ENCODE assay signal across 12 cellular contexts in the genomic region with DNA sequence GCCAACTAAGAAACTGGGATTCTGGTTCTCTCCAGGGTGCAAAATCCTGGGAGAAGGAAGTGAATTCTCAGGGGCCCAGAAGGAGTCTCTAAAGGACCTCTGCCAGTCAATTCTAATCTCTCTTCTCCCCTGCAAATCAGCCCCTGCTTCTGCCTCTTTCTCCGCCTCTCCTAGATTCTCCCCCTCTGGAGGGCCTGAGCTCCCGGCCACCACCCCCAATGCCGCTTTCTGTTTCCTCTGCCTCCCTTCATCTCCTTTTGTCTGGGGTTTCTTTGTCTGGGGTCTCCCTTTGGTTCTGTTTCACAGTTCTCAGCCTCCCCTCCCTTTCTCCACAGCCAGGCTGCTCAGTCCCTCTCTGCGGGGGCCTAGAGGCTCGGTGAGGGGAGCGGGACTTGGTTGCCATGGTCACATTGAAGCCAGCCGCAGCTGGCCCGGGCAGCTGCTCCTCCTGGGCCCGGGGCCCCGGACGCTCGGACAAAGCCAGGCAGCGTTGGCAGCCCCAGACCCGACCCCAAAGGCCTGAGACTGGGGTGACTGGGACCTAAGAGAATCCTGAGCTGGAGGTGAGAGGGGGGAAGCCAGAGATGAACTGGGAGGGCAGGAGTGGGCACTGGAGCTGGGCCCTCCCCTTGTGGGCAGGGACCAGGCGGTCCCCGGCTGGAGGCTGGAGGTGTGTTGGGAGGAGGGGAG. TPM values are rescaled to one million over a fixed set of nuclear protein-coding genes. Genes with fewer than 3 reads are reported as not detected.
DNase-seq lines count a peak whose midpoint lies in the region; ATAC-seq and TF ChIP-seq lines count a peak whose summit lies in the region.
"Had no signal": no experiment of that assay in that cellular context is flagged by ENCODE, and none has a peak within 500 bp of the region (broad histone marks: within the 10 kb centered on the region; RNA-seq: fewer than 3 reads in every experiment).

No MANE protein-coding gene starts in this region.

- no peaks in the 10 kb centered on the region for H3K9me2 ChIP-seq in GM23248 (ENCODE audit: insufficient read depth)

- peak overlapping the region; percentile 81 for H3K27ac Mint-ChIP-seq in nephron progenitor cell
- H3K27ac Mint-ChIP-seq: activated CD4-positive, alpha-beta memory T cell treated with anti-CD3 and anti-CD28 coated beads, Interleukin-2, amount 10 ng/mL, durations not matched to agents 7 days and 5 days had no signal

- H3K36me3 ChIP-seq in BLaER1, result no peaks in the 10 kb centered on the region
- no peaks in the 10 kb centered on the region for H3K36me3 ChIP-seq in ectodermal cell (ENCODE audit: control insufficient read depth, insufficient read depth, low read length)
- no peaks in the 10 kb centered on the region for H3K36me3 ChIP-seq in tibial artery
- no peaks in the 10 kb centered on the region for H3K36me3 ChIP-seq in GM23248 (ENCODE audit: low read depth)
- H3K36me3 ChIP-seq in adrenal gland (replicated peaks in 1 of 2), result no peaks in the 10 kb centered on the region
- H3K36me3 ChIP-seq: BE2C had no signal

- TF ChIP-seq CTCF in nephron progenitor cell (IDR thresholded peaks at IDR 0.05) (no peak), tibial artery (IDR thresholded peaks at IDR 0.05) (no peak), adrenal gland (IDR thresholded peaks at IDR 0.05) (no peak)

- H3K27me3 Mint-ChIP-seq in nephron progenitor cell (ENCODE audit: low read depth, poor library complexity), result peaks cover 23% of the 10 kb centered on the region

- DNase-seq in NCI-H128 (lab: John Stamatoyannopoulos, UW; ENCODE audit: unreplicated experiment), result peak; percentile 10
- DNase-seq in nephron progenitor cell, result peak; percentile 51
- no peak for DNase-seq in tibial artery
- no peak for DNase-seq in GM23248
- no peak for DNase-seq in adrenal gland
- DNase-seq: activated CD4-positive, alpha-beta memory T cell treated with anti-CD3 and anti-CD28 coated beads, Interleukin-2, amount 10 ng/mL, durations not matched to agents 7 days and 5 days; BE2C; NCI-H1105 treated with DMSO at 0.1 percent for 48 hours; SIG-M5 had no signal

- no peak overlapping the region for H3K4me3 ChIP-seq in BLaER1
- peak overlapping the region; percentile 55 for H3K4me3 ChIP-seq in ectodermal cell (ENCODE audit: insufficient read depth, low read depth, low read length)
- no peak overlapping the region for H3K4me3 ChIP-seq in tibial artery
- H3K4me3 ChIP-seq in GM23248, result no peak overlapping the region
- H3K4me3 ChIP-seq in adrenal gland, result no peak overlapping the region

- no peak overlapping the region for H3K9ac ChIP-seq in BLaER1
- H3K9ac ChIP-seq in GM23248, result no peak overlapping the region

- intact Hi-C loops in tibial artery (cut with DNase I; ENCODE audit: low total_unique reads), result loop anchor here (5.0 kb wide), 2 partner anchors 53 to 138 kb away; partner anchors contain the start of genes FLOT1 and IER3
- intact Hi-C loops in adrenal gland (cut with DNase I), result loop anchor here in 1 of 2 donors (10.0 kb wide), 1 partner anchor 136 kb away; the partner anchor contains the start of genes FLOT1 and IER3

- 0 out of 2 replicates have a peak, but pooled peaks cover 9% of the 10 kb centered on the region for H3F3A ChIP-seq in GM23248 (ENCODE audit: insufficient read depth)

- H3K79me2 ChIP-seq in GM23248 (ENCODE audit: insufficient read depth), result peaks cover 7% of the 10 kb centered on the region; the same call in 1 of the 2 replicates

- no peak for ATAC-seq in GM21381 (IDR thresholded peaks at IDR 0.05; ENCODE audit: unreplicated experiment)

- no peaks in the 10 kb centered on the region for H3K9me3 ChIP-seq in BLaER1
- H3K9me3 ChIP-seq in ectodermal cell (ENCODE audit: control insufficient read depth, low read length), result no peaks in the 10 kb centered on the region
- H3K9me3 ChIP-seq in tibial artery, result no peaks in the 10 kb centered on the region
- H3K9me3 ChIP-seq in GM23248 (ENCODE audit: low read depth), result no peaks in the 10 kb centered on the region
- no peaks in the 10 kb centered on the region for H3K9me3 ChIP-seq in adrenal gland (replicated peaks in 1 of 3)
- H3K9me3 ChIP-seq: BE2C had no signal

- peaks cover 74% of the 10 kb centered on the region for H3K4me1 Mint-ChIP-seq in nephron progenitor cell

- H3K4me2 ChIP-seq in BLaER1 (peak overlapping the region; percentile 96), GM23248 (ENCODE audit: unreplicated experiment) (no peak overlapping the region)

- no peaks in the 10 kb centered on the region for H3K36me3 Mint-ChIP-seq in nephron progenitor cell (ENCODE audit: low read depth)

- H3K27ac ChIP-seq in BLaER1 (peak overlapping the region; percentile 85), ectodermal cell (ENCODE audit: insufficient read depth, low read depth, low read length, poor library complexity, severe bottlenecking) (peak overlapping the region; percentile 88), tibial artery (no peak overlapping the region), GM23248 (no peak overlapping the region), adrenal gland (no peak overlapping the region)

- H2AFZ ChIP-seq in GM23248, result no peak overlapping the region

- 0 to 1% methylated on average over 16 of the region's 16 CpGs for WGBS in ectodermal cell, 2 experiments
- 91% methylated on average over 16 of the region's 16 CpGs for WGBS in GM23248 (ENCODE audit: low coverage in 1 of 2, low lambda C conversion rate in 2 of 2, missing lambda C conversion rate in 2 of 2), 2 experiments
- 81 to 91% (median 86%) methylated on average over 12 to 16 of the region's 16 CpGs for WGBS in adrenal gland, 4 donors

- H3K27me3 ChIP-seq in BLaER1 (no peaks in the 10 kb centered on the region), ectodermal cell (ENCODE audit: control insufficient read depth, insufficient read depth, low read length, poor library complexity, severe bottlenecking) (no peaks in the 10 kb centered on the region), tibial artery (no peaks in the 10 kb centered on the region), GM23248 (replicated peaks; ENCODE audit: insufficient read depth) (no peaks in the 10 kb centered on the region), adrenal gland (no peaks in the 10 kb centered on the region)
- H3K27me3 ChIP-seq: BE2C had no signal

- no peak for TF ChIP-seq POLR2A in adrenal gland (IDR thresholded peaks at IDR 0.05)

- H4K20me1 ChIP-seq in BLaER1 (peaks cover 10% of the 10 kb centered on the region; the same call in 1 of the 2 replicates), GM23248 (ENCODE audit: insufficient read depth) (no peaks in the 10 kb centered on the region)

- no peaks in the 10 kb centered on the region for H3K9me3 Mint-ChIP-seq in nephron progenitor cell
- H3K9me3 Mint-ChIP-seq: activated CD4-positive, alpha-beta memory T cell treated with anti-CD3 and anti-CD28 coated beads, Interleukin-2, amount 10 ng/mL, durations not matched to agents 7 days and 5 days had no signal

- in situ Hi-C loops in GM23248 (cut with MboI), result no loop called here

- peaks cover 81% of the 10 kb centered on the region for H3K4me1 ChIP-seq in BLaER1
- peaks cover 21% of the 10 kb centered on the region for H3K4me1 ChIP-seq in ectodermal cell (ENCODE audit: control insufficient read depth, insufficient read depth, low read length)
- peaks cover 0 to 65% (median 37%) of the 10 kb centered on the region in 4 donors for H3K4me1 ChIP-seq in tibial artery
- peaks cover 13% of the 10 kb centered on the region for H3K4me1 ChIP-seq in GM23248 (ENCODE audit: insufficient read depth)
- peaks cover 28 to 53% of the 10 kb centered on the region in 2 donors for H3K4me1 ChIP-seq in adrenal gland (replicated peaks in 1 of 2)

- H3K4me3 Mint-ChIP-seq in nephron progenitor cell, result peak overlapping the region; percentile 82
- H3K4me3 Mint-ChIP-seq: activated CD4-positive, alpha-beta memory T cell treated with anti-CD3 and anti-CD28 coated beads, Interleukin-2, amount 10 ng/mL, durations not matched to agents 7 days and 5 days had no signal

RNA-seq across cellular contexts. Expression of gene DDR1, which starts 3.6 kb away (rescaled TPM):
- polyA plus RNA-seq in ectodermal cell (2013, experiment 1 of 4), result 199 TPM
- 192 TPM for polyA plus RNA-seq in ectodermal cell (2013, experiment 2 of 4)
- 170 TPM for polyA plus RNA-seq in ectodermal cell (2013, experiment 3 of 4)
- 192 TPM for polyA plus RNA-seq in ectodermal cell (2013, experiment 4 of 4)
- 23.1 and 27.0 TPM in 2 replicates for total RNA-seq in GM23248 (2014; rRNA removed; shearing (Covaris generic))
- polyA plus RNA-seq in GM23248 (2016; fragmentation: Nextera tagmentation; extraction: Ambion mirVana) (16.9 and 17.5 TPM in 2 replicates), adrenal gland (10 to 100 TPM; 18.0 to 53.3 (median 50.5) TPM)
- 100 to 1,000 TPM in 4 of 8 donors, 10 to 100 TPM in 4; 38.5 to 239 (median 105) TPM for total RNA-seq in adrenal gland

RNA-seq across cellular contexts. Expression of gene GTF2H4, which starts 27.3 kb away (rescaled TPM):
- 75.3 TPM for polyA plus RNA-seq in ectodermal cell (2013, experiment 1 of 4)
- 80.7 TPM for polyA plus RNA-seq in ectodermal cell (2013, experiment 2 of 4)
- 49.6 TPM for polyA plus RNA-seq in ectodermal cell (2013, experiment 3 of 4)
- 60.3 TPM for polyA plus RNA-seq in ectodermal cell (2013, experiment 4 of 4)
- total RNA-seq in GM23248 (2014; rRNA removed; shearing (Covaris generic)), result 12.8 and 21.7 TPM in 2 replicates
- polyA plus RNA-seq in GM23248 (2016; fragmentation: Nextera tagmentation; extraction: Ambion mirVana) (5.3 and 5.4 TPM in 2 replicates), adrenal gland (10 to 100 TPM; 30.8 to 71.9 (median 57.8) TPM)
- 10 to 100 TPM in 6 of 8 donors, 1 to 10 TPM in 2; 3.7 to 48.6 (median 21.8) TPM for total RNA-seq in adrenal gland

RNA-seq across cellular contexts. Expression of gene VARS2, which starts 33.3 kb away (rescaled TPM):
- 93.5 TPM for polyA plus RNA-seq in ectodermal cell (2013, experiment 1 of 4)
- polyA plus RNA-seq in ectodermal cell (2013, experiment 2 of 4), result 91.2 TPM
- polyA plus RNA-seq in ectodermal cell (2013, experiment 3 of 4), result 56.0 TPM
- polyA plus RNA-seq in ectodermal cell (2013, experiment 4 of 4), result 65.6 TPM
- total RNA-seq in GM23248 (2014; rRNA removed; shearing (Covaris generic)), result 11.9 and 20.8 TPM in 2 replicates
- polyA plus RNA-seq in GM23248 (2016; fragmentation: Nextera tagmentation; extraction: Ambion mirVana) (8.5 and 9.9 TPM in 2 replicates), adrenal gland (10 to 100 TPM; 21.2 to 89.6 (median 55.4) TPM)
- total RNA-seq in adrenal gland, result 10 to 100 TPM; 17.1 to 51.6 (median 31.7) TPM

RNA-seq across cellular contexts. Expression of gene SFTA2, which starts 51.3 kb away (rescaled TPM):
- not detected for polyA plus RNA-seq in ectodermal cell (2013, experiment 1 of 4)
- polyA plus RNA-seq in ectodermal cell (2013, experiment 2 of 4), result not detected
- not detected for polyA plus RNA-seq in ectodermal cell (2013, experiment 3 of 4)
- polyA plus RNA-seq in ectodermal cell (2013, experiment 4 of 4), result not detected
- total RNA-seq in GM23248 (2014; rRNA removed; shearing (Covaris generic)), result not detected in 2 replicates
- polyA plus RNA-seq in GM23248 (2016; fragmentation: Nextera tagmentation; extraction: Ambion mirVana) (not detected in 2 replicates), adrenal gland (under 1 TPM in 2 of 3 donors, not detected in 1; 0.20 to 0.24 TPM)
- 1 to 10 TPM in 1 of 8 donors, under 1 TPM in 1, not detected in 6; 0.38 to 1.5 TPM for total RNA-seq in adrenal gland
- total RNA-seq: activated CD4-positive, alpha-beta memory T cell treated with anti-CD3 and anti-CD28 coated beads, Interleukin-2, amount 10 ng/mL, durations not matched to agents 7 days and 5 days had no signal

Comparison
In these comparisons a context has a peak if more than half of its experiments do, and no peak if none do; other contexts are left out.
1. H3K27ac ChIP-seq: peak in BLaER1 (single experiment) and ectodermal cell (single experiment); none in tibial artery (0 of 2), GM23248 (single experiment) and adrenal gland (0 of 5).
2. DNase-seq: peak in NCI-H128 (single experiment) and nephron progenitor cell (single experiment); none in tibial artery (0 of 2), GM23248 (single experiment) and adrenal gland (0 of 7).